ENCODE assay signal across 15 cellular contexts in the genomic region with DNA sequence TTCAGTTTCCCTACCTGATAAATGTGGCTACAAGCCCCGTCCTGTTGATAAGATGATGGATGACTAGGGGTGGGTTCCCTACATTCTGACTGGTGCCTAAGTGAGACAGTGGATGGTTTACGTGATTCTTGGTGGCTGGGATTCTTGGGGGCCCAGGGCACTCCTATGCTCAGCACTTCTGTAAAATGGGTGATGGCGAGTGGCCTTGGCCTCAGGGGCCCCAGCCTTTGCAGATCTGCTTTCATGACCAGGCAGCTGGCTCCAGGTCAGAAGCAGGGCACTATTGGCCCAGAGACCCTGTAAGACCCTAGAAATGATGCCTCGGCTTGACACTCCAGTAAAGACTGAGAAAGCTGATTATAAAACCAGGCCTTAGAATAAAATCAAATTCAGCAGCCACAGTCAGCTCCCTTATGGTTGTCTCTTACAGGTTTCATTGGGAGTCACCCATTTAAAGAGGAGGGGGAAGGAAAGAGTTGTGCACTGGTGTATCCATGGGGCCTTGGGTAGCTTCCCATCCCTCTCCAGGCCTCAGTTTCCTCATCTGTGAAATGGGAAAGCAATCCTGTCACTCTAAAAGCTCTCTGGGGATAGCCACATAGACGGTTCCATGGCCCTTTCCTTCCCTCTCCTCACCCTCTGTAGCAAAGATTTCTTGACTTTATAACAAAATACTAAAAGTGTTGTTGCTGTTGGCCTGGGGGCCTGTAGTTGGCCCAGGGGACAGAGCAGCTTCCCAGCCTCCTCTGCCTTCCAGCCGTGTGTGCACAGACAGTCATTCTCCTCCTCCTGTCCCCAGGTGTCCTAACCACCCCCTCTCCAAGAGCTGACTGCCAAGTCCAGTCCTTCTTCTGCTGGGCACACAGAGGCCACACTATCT. TPM values are rescaled to one million over a fixed set of nuclear protein-coding genes. Genes with fewer than 3 reads are reported as not detected.
DNase-seq lines count a peak whose midpoint lies in the region; ATAC-seq, FAIRE-seq and TF ChIP-seq lines count a peak whose summit lies in the region.
"Had no signal": no experiment of that assay in that cellular context is flagged by ENCODE, and none has a peak within 500 bp of the region (broad histone marks: within the 10 kb centered on the region; RNA-seq: fewer than 3 reads in every experiment).

No MANE protein-coding gene starts in this region.

- peak overlapping the region; percentile 98 for H3K4me3 ChIP-seq in CD4-positive, CD25-positive, alpha-beta regulatory T cell (ENCODE audit: low read depth, low read length)
- H3K4me3 ChIP-seq in GM12864 (ENCODE audit: low read depth, low read length) (peak overlapping the region; percentile 62), small intestine (ENCODE audit: low read depth in 1 of 2, low read length in 2 of 2) (peak overlapping the region in 1 of 2 donors; percentile 49)
- H3K4me3 ChIP-seq: testis had no signal

- H3K36me3 ChIP-seq in CD4-positive, CD25-positive, alpha-beta regulatory T cell (ENCODE audit: control insufficient read depth, insufficient read depth, low read length): peaks cover 44% of the 10 kb centered on the region
- no peaks in the 10 kb centered on the region for H3K36me3 ChIP-seq in small intestine (ENCODE audit: control insufficient read depth in 2 of 2, insufficient read depth in 2 of 2, low read length in 2 of 2)

- peaks cover 74% of the 10 kb centered on the region for H3K4me1 ChIP-seq in CD4-positive, CD25-positive, alpha-beta regulatory T cell (ENCODE audit: control insufficient read depth, insufficient read depth, low read length, poor library complexity, severe bottlenecking)
- no peaks in the 10 kb centered on the region for H3K4me1 ChIP-seq in small intestine (ENCODE audit: control insufficient read depth in 2 of 2, insufficient read depth in 1 of 2, low read depth in 1 of 2, low read length in 1 of 2)
- H3K4me1 ChIP-seq: testis had no signal

- H3K27me3 ChIP-seq in CD4-positive, CD25-positive, alpha-beta regulatory T cell (ENCODE audit: control insufficient read depth, insufficient read depth, low read length): no peaks in the 10 kb centered on the region
- H3K27me3 ChIP-seq in small intestine (ENCODE audit: control insufficient read depth in 2 of 2, insufficient read depth in 2 of 2, low read length in 2 of 2): no peaks in the 10 kb centered on the region
- H3K27me3 ChIP-seq: testis had no signal

- no peak for DNase-seq in CD4-positive, CD25-positive, alpha-beta regulatory T cell
- DNase-seq in GM12864 (ENCODE audit: low read depth) (no peak), DMS 273 treated with DMSO at 0.1 percent for 48 hours (lab: John Stamatoyannopoulos, UW) (no peak), UCSD-AML1 (lab: John Stamatoyannopoulos, UW; ENCODE audit: unreplicated experiment) (no peak), small intestine (no peak), HT-29 (ENCODE audit: low spot score) (no peak)
- DNase-seq in activated naive CD4-positive, alpha-beta T cell treated with anti-CD3 and anti-CD28 coated beads, Interleukin-2, amount 50 U/mL, for 72 hours (ENCODE audit: low spot score in 2 of 2): no peak
- DNase-seq in naive thymus-derived CD8-positive, alpha-beta T cell: peak in 1 of 10 donors; percentile 42
- DNase-seq: mesendoderm, NCI-H1092, testis had no signal

- H3K27ac ChIP-seq in CD4-positive, CD25-positive, alpha-beta regulatory T cell (ENCODE audit: insufficient read depth, low read length, poor library complexity, severe bottlenecking): peak overlapping the region; percentile 91
- H3K27ac ChIP-seq in small intestine (ENCODE audit: low read depth in 1 of 2, low read length in 1 of 2): peak overlapping the region in 1 of 2 donors; percentile 85
- H3K27ac ChIP-seq: testis had no signal

- H3K4me1 Mint-ChIP-seq in CD4-positive, CD25-positive, alpha-beta regulatory T cell: peaks cover 29 to 89% (median 74%) of the 10 kb centered on the region in 4 donors
- H3K4me1 Mint-ChIP-seq in naive thymus-derived CD8-positive, alpha-beta T cell: peaks cover 44 to 84% (median 80%) of the 10 kb centered on the region in 4 donors

- H3K27ac Mint-ChIP-seq in CD4-positive, CD25-positive, alpha-beta regulatory T cell: peak overlapping the region; percentile 88 to 98 (median 98)
- H3K27ac Mint-ChIP-seq in activated naive CD4-positive, alpha-beta T cell treated with anti-CD3 and anti-CD28 coated beads, Interleukin-2, amount 50 U/mL, for 72 hours: peak overlapping the region; percentile 95
- H3K27ac Mint-ChIP-seq in naive thymus-derived CD8-positive, alpha-beta T cell: peak overlapping the region; percentile 94 to 98 (median 98)

- peaks cover 51% of the 10 kb centered on the region for H3K36me3 Mint-ChIP-seq in CD4-positive, CD25-positive, alpha-beta regulatory T cell
- peaks cover 30 to 51% of the 10 kb centered on the region in 2 donors for H3K36me3 Mint-ChIP-seq in activated naive CD4-positive, alpha-beta T cell treated with anti-CD3 and anti-CD28 coated beads, Interleukin-2, amount 50 U/mL, for 72 hours
- peaks cover 0 to 39% (median 20%) of the 10 kb centered on the region in 3 donors for H3K36me3 Mint-ChIP-seq in naive thymus-derived CD8-positive, alpha-beta T cell

- no peaks in the 10 kb centered on the region for H3K27me3 Mint-ChIP-seq in CD4-positive, CD25-positive, alpha-beta regulatory T cell
- H3K27me3 Mint-ChIP-seq in naive thymus-derived CD8-positive, alpha-beta T cell: no peaks in the 10 kb centered on the region

- no peak for FAIRE-seq in small intestine (lab: Jason Lieb, UNC)
- FAIRE-seq: TTC549 had no signal

- peak overlapping the region; percentile 93 to 97 (median 97) for H3K4me3 Mint-ChIP-seq in CD4-positive, CD25-positive, alpha-beta regulatory T cell
- peak overlapping the region; percentile 87 to 94 (median 92) for H3K4me3 Mint-ChIP-seq in naive thymus-derived CD8-positive, alpha-beta T cell

- 79 to 85% (median 80%) methylated on average over 6 of the region's 6 CpGs for whole genome bisulfite sequencing in small intestine, 3 donors

- TF ChIP-seq CTCF in GM12864 (IDR thresholded peaks at IDR 0.05; ENCODE audit: low read depth, low read length, missing control alignments): no peak

- no peaks in the 10 kb centered on the region for H3K9me3 ChIP-seq in CD4-positive, CD25-positive, alpha-beta regulatory T cell (ENCODE audit: control insufficient read depth in 2 of 2, low read length in 2 of 2)
- no peaks in the 10 kb centered on the region for H3K9me3 ChIP-seq in small intestine (ENCODE audit: control insufficient read depth, low read depth)
- H3K9me3 ChIP-seq: testis had no signal

- ATAC-seq in CD4-positive, CD25-positive, alpha-beta regulatory T cell (ENCODE audit: low read depth in 2 of 2): no peak
- ATAC-seq in activated naive CD4-positive, alpha-beta T cell treated with anti-CD3 and anti-CD28 coated beads, Interleukin-2, amount 50 U/mL, for 72 hours: no peak
- ATAC-seq in naive thymus-derived CD8-positive, alpha-beta T cell: no peak

- H3K9me3 Mint-ChIP-seq in CD4-positive, CD25-positive, alpha-beta regulatory T cell: peaks cover 0 to 3% (median 0%) of the 10 kb centered on the region in 7 donors
- no peaks in the 10 kb centered on the region for H3K9me3 Mint-ChIP-seq in activated naive CD4-positive, alpha-beta T cell treated with anti-CD3 and anti-CD28 coated beads, Interleukin-2, amount 50 U/mL, for 72 hours
- H3K9me3 Mint-ChIP-seq in naive thymus-derived CD8-positive, alpha-beta T cell: peaks cover 0 to 5% (median 0%) of the 10 kb centered on the region in 9 donors

- POLR2A ChIA-PET in naive thymus-derived CD8-positive, alpha-beta T cell (lab: Charles Lee): interaction anchor here (1.1 to 6.3 kb wide), 7 partner anchors 11 to 294 kb away, joined by 3 to 51 read pairs (median 9); a partner anchor contains a TSS

RNA-seq across cellular contexts. Expression of a gene that starts 1.2 kb away (rescaled TPM):
- 69.2 TPM for total RNA-seq in CD4-positive, CD25-positive, alpha-beta regulatory T cell
- polyA plus RNA-seq in CD4-positive, CD25-positive, alpha-beta regulatory T cell: 100 to 1,000 TPM; 122 to 173 (median 134) TPM
- total RNA-seq in activated naive CD4-positive, alpha-beta T cell treated with anti-CD3 and anti-CD28 coated beads, Interleukin-2, amount 50 U/mL, for 72 hours: 10 to 100 TPM; 36.7 to 48.4 TPM
- 10 to 100 TPM; 38.3 to 42.8 TPM for total RNA-seq in naive thymus-derived CD8-positive, alpha-beta T cell
- polyA plus RNA-seq in naive thymus-derived CD8-positive, alpha-beta T cell: 10 to 100 TPM; 31.1 to 50.4 (median 34.4) TPM
- polyA plus RNA-seq in small intestine: 1 to 10 TPM in 2 of 3 donors, under 1 TPM in 1; 0.22 to 3.0 (median 1.0) TPM
- 0.23 TPM in 1 of 2 replicates, not detected in the other for total RNA-seq in HT-29 (2014; rRNA removed; shearing (Covaris generic))
- total RNA-seq: fibroblast of lung, NCI-H460, renal cortical epithelial cell had no signal
- polyA plus RNA-seq: fibroblast of lung had no signal

RNA-seq across cellular contexts. Expression of a gene that starts 13.5 kb away (rescaled TPM):
- total RNA-seq in CD4-positive, CD25-positive, alpha-beta regulatory T cell: 11.7 TPM
- polyA plus RNA-seq in CD4-positive, CD25-positive, alpha-beta regulatory T cell: 1 to 10 TPM; 1.5 to 5.9 (median 3.2) TPM
- 1 to 10 TPM in 1 of 2 donors, under 1 TPM in 1; 0.59 to 5.1 TPM for total RNA-seq in activated naive CD4-positive, alpha-beta T cell treated with anti-CD3 and anti-CD28 coated beads, Interleukin-2, amount 50 U/mL, for 72 hours
- under 1 TPM; 0.08 to 0.49 TPM for total RNA-seq in naive thymus-derived CD8-positive, alpha-beta T cell
- under 1 TPM in 2 of 3 donors, not detected in 1; 0.33 to 0.51 TPM for polyA plus RNA-seq in naive thymus-derived CD8-positive, alpha-beta T cell
- under 1 TPM in 2 of 3 donors, not detected in 1; 0.54 to 0.58 TPM for polyA plus RNA-seq in small intestine
- not detected in 2 replicates for total RNA-seq in HT-29 (2014; rRNA removed; shearing (Covaris generic))
- polyA plus RNA-seq: fibroblast of lung had no signal

Comparison
In these comparisons a context has a peak if more than half of its experiments do, and no peak if none do; other contexts are left out.
1. RNA of a gene that starts 1.2 kb away (total RNA-seq): 69.2 TPM in CD4-positive, CD25-positive, alpha-beta regulatory T cell (single experiment), 36.7 to 48.4 TPM in activated naive CD4-positive, alpha-beta T cell treated with anti-CD3 and anti-CD28 coated beads, Interleukin-2, amount 50 U/mL, for 72 hours and 38.3 to 42.8 TPM in naive thymus-derived CD8-positive, alpha-beta T cell; 0.23 TPM in HT-29; every median in the first group is over 10 times any median in the second.
2. Peak in every context shown above with its lines, with median percentiles within 50 percentile points of each other: H3K27ac Mint-ChIP-seq.